Comparison of ENCODE assay signal across 8 cellular contexts in genomic region chr10:100009283-100009792, GRCh38. TPM values are rescaled to one million over a fixed set of nuclear protein-coding genes. Genes with fewer than 3 reads are reported as not detected.
DNase-seq lines count a peak whose midpoint lies in the region; ATAC-seq lines count a peak whose summit lies in the region.

No MANE protein-coding gene starts in this region.

- peak overlapping the region; percentile 27 for H3K27ac Mint-ChIP-seq in T-helper 17 cell
- H3K27ac Mint-ChIP-seq in naive thymus-derived CD8-positive, alpha-beta T cell, result peak overlapping the region in 7 of 10 donors; percentile 16 to 68 (median 47)

- H3K9me3 Mint-ChIP-seq in naive thymus-derived CD8-positive, alpha-beta T cell, result no peaks in the 10 kb centered on the region

- no peaks in the 10 kb centered on the region for H3K36me3 Mint-ChIP-seq in T-helper 17 cell (ENCODE audit: low read depth)
- no peaks in the 10 kb centered on the region for H3K36me3 Mint-ChIP-seq in naive thymus-derived CD8-positive, alpha-beta T cell

- ATAC-seq in GM19468 (IDR thresholded peaks at IDR 0.05; ENCODE audit: extremely low read depth, unreplicated experiment) (peak; percentile 18), HG03520 (IDR thresholded peaks at IDR 0.05; ENCODE audit: unreplicated experiment) (peak; percentile 35), T-helper 17 cell (peak; percentile 82), esophagus mucosa (peak; percentile 68)
- ATAC-seq in naive thymus-derived CD8-positive, alpha-beta T cell, result peak; percentile 84

- H3K4me1 Mint-ChIP-seq in T-helper 17 cell, result peaks cover 33% of the 10 kb centered on the region
- peaks cover 13 to 65% (median 42%) of the 10 kb centered on the region in 4 donors for H3K4me1 Mint-ChIP-seq in naive thymus-derived CD8-positive, alpha-beta T cell

- POLR2A ChIA-PET in naive thymus-derived CD8-positive, alpha-beta T cell (lab: Charles Lee), result interaction anchor here (1.7 kb wide), 1 partner anchor 163 kb away, joined by 16 read pairs; no protein-coding TSS in a partner anchor

- H3K27me3 Mint-ChIP-seq in T-helper 17 cell, result peaks cover 4% of the 10 kb centered on the region
- H3K27me3 Mint-ChIP-seq in naive thymus-derived CD8-positive, alpha-beta T cell, result no peaks in the 10 kb centered on the region

- peak; percentile 66 for DNase-seq in NCI-H510A treated with DMSO at 0.1 percent for 48 hours (lab: John Stamatoyannopoulos, UW)
- DNase-seq in NCI-H510A (lab: John Stamatoyannopoulos, UW), result no peak
- no peak for DNase-seq in T-helper 17 cell
- DNase-seq in naive thymus-derived CD8-positive, alpha-beta T cell, result no peak
- no peak for DNase-seq in DMS79 treated with DMSO at 0.1 percent for 48 hours (lab: John Stamatoyannopoulos, UW)

- no peaks in the 10 kb centered on the region for H3K9me3 ChIP-seq in T-helper 17 cell (ENCODE audit: control insufficient read depth, low read length, poor library complexity, severe bottlenecking)

- H3K4me3 Mint-ChIP-seq in T-helper 17 cell, result peak overlapping the region; percentile 94
- peak overlapping the region; percentile 79 to 91 (median 85) for H3K4me3 Mint-ChIP-seq in naive thymus-derived CD8-positive, alpha-beta T cell

RNA-seq across cellular contexts. Expression of gene DNMBP, which starts 0.4 kb away (rescaled TPM):
- total RNA-seq in T-helper 17 cell (1 to 10 TPM; 2.1 to 2.5 TPM), esophagus mucosa (12.4 TPM)
- 1 to 10 TPM; 5.8 to 6.5 TPM for total RNA-seq in naive thymus-derived CD8-positive, alpha-beta T cell
- 1 to 10 TPM in 2 of 3 donors, under 1 TPM in 1; 0.59 to 1.6 (median 1.1) TPM for polyA plus RNA-seq in naive thymus-derived CD8-positive, alpha-beta T cell

Comparison
In these comparisons a context has a peak if more than half of its experiments do, and no peak if none do; other contexts are left out.
1. ATAC-seq: peak in every context shown above with its lines; median percentile 84 in naive thymus-derived CD8-positive, alpha-beta T cell; 82 in T-helper 17 cell; 68 in esophagus mucosa; 35 in HG03520; 18 in GM19468.